ENCODE assay signal across 1 cellular context in genomic region chr4:15659768-15660394, GRCh38.
TF ChIP-seq lines count a peak whose summit lies in the region.

No MANE protein-coding gene starts in this region.

TF ChIP-seq in SK-N-SH treated with all-trans-retinoic acid at 6 μM for 48 hours, 23 proteins besides CTCF, POLR2A, EP300 and RAD21 (continued from another document):
- TF ChIP-seq OSR1 (CRISPR knock-in tag; IDR thresholded peaks at IDR 0.05), result no peak
